ENCODE assay signal across 10 cellular contexts in genomic region chr5:10351199-10351881, GRCh38. TPM values are rescaled to one million over a fixed set of nuclear protein-coding genes. Genes with fewer than 3 reads are reported as not detected.
A peak's percentile ranks its signal among the peaks of the same experiment; 100 is the strongest.
DNase-seq lines count a peak whose midpoint lies in the region; ATAC-seq and TF ChIP-seq lines count a peak whose summit lies in the region.
"Had no signal": no experiment of that assay in that cellular context is flagged by ENCODE, and none has a peak within 500 bp of the region (broad histone marks: within the 10 kb centered on the region; RNA-seq: fewer than 3 reads in every experiment).

No MANE protein-coding gene starts in this region.

- H3K4me3 Mint-ChIP-seq in MCF 10A (ENCODE audit: unreplicated experiment) = peak overlapping the region; percentile 94
- H3K4me3 Mint-ChIP-seq in T-cell = peak overlapping the region in 2 of 3 donors; percentile 4 to 98

- ATAC-seq in T-cell (replicated peaks in 1 of 4) = no peak
- peak; percentile 11 for ATAC-seq in upper lobe of right lung
- no peak for ATAC-seq in HG03565 (IDR thresholded peaks at IDR 0.05; ENCODE audit: unreplicated experiment)

- no peak for TF ChIP-seq CTCF in MCF 10A (IDR thresholded peaks at IDR 0.05; ENCODE audit: unreplicated experiment)
- no peak for TF ChIP-seq CTCF in breast epithelium (IDR thresholded peaks at IDR 0.05)
- no peak for TF ChIP-seq CTCF in upper lobe of right lung (IDR thresholded peaks at IDR 0.05)

- H3K4me1 ChIP-seq in breast epithelium = no peaks in the 10 kb centered on the region
- peaks cover 14% of the 10 kb centered on the region for H3K4me1 ChIP-seq in upper lobe of right lung

- DNase-seq in MCF 10A (ENCODE audit: unreplicated experiment) (peak; percentile 74), breast epithelium (ENCODE audit: low spot score in 2 of 2) (no peak), T-cell (no peak), foreskin melanocyte (peak; percentile 44), upper lobe of right lung (no peak), inferior parietal cortex (ENCODE audit: extremely low spot score) (no peak), SHP77 (lab: John Stamatoyannopoulos, UW) (no peak)
- DNase-seq: Karpas-422 had no signal

- H3K27me3 Mint-ChIP-seq in MCF 10A (ENCODE audit: insufficient read depth, unreplicated experiment) (no peaks in the 10 kb centered on the region), T-cell (no peaks in the 10 kb centered on the region)

- H3K27me3 ChIP-seq in breast epithelium = no peaks in the 10 kb centered on the region
- no peaks in the 10 kb centered on the region for H3K27me3 ChIP-seq in upper lobe of right lung

- POLR2A ChIA-PET in MCF 10A (lab: Yijun Ruan, JAX) = interaction anchor here (0.7 to 5.1 kb wide), 7 partner anchors 14 to 427 kb away, joined by 3 to 226 read pairs (median 5); partner anchors contain the start of gene CMBL
- POLR2A ChIA-PET in T-cell (lab: Charles Lee) = no interaction called here

- H3K9me3 Mint-ChIP-seq in MCF 10A (ENCODE audit: unreplicated experiment) (no peaks in the 10 kb centered on the region), T-cell (no peaks in the 10 kb centered on the region)

- H3K27ac ChIP-seq in breast epithelium = no peak overlapping the region
- H3K27ac ChIP-seq in upper lobe of right lung = peak overlapping the region; percentile 26

- H3K9me3 ChIP-seq in breast epithelium (no peaks in the 10 kb centered on the region), upper lobe of right lung (no peaks in the 10 kb centered on the region)

- H3K36me3 ChIP-seq in breast epithelium (no peaks in the 10 kb centered on the region), upper lobe of right lung (no peaks in the 10 kb centered on the region)

- intact Hi-C loops in MCF 10A (cut with micrococcal nuclease) = no loop called here
- intact Hi-C loops in breast epithelium (cut with DNase I; ENCODE audit: low total_unique reads) = no loop called here
- intact Hi-C loops in upper lobe of right lung (cut with DNase I) = no loop called here

- H3K4me1 Mint-ChIP-seq in MCF 10A (ENCODE audit: insufficient read depth, unreplicated experiment) (peaks cover 12% of the 10 kb centered on the region), T-cell (peaks cover 24 to 28% (median 26%) of the 10 kb centered on the region in 3 donors)

- H3K36me3 Mint-ChIP-seq in MCF 10A (ENCODE audit: insufficient read depth, unreplicated experiment) (peaks cover 7% of the 10 kb centered on the region), T-cell (no peaks in the 10 kb centered on the region)

- TF ChIP-seq POLR2A in breast epithelium (IDR thresholded peaks at IDR 0.05) = no peak

- CTCF ChIA-PET in MCF 10A (lab: Yijun Ruan, JAX) (interaction anchor here (0.7 to 1.8 kb wide), 3 partner anchors 22 to 67 kb away, joined by 3 to 7 read pairs (median 5); partner anchors contain the start of gene CMBL), T-cell (lab: Charles Lee) (interaction anchor here in 1 of 2 donors (0.5 kb wide), 1 partner anchor 276 kb away, joined by 3 read pairs; no protein-coding TSS in a partner anchor)

- BruUV-seq in MCF 10A (replicated peaks; lab: Mats Ljungman, UMichigan) = no TSS peak

- no peak overlapping the region for H3K4me3 ChIP-seq in breast epithelium
- H3K4me3 ChIP-seq in upper lobe of right lung = no peak overlapping the region
- H3K4me3 ChIP-seq: smooth muscle cell had no signal

- H3K27ac Mint-ChIP-seq in MCF 10A (ENCODE audit: low read depth, unreplicated experiment) (peak overlapping the region; percentile 99), T-cell (no peak overlapping the region)

RNA-seq across cellular contexts. Expression of gene MARCHF6, which starts 2.2 kb away (rescaled TPM):
- total RNA-seq in MCF 10A (2022) (118 and 131 TPM in 2 replicates), breast epithelium (100 to 1,000 TPM in 2 of 3 donors, 10 to 100 TPM in 1; 90.8 to 123 (median 121) TPM), T-cell (100 to 1,000 TPM; 146 to 185 (median 167) TPM), upper lobe of right lung (150 TPM)

RNA-seq across cellular contexts. Expression of gene CMBL, which starts 43.6 kb away (rescaled TPM):
- total RNA-seq in MCF 10A (2022) = 17.6 and 24.9 TPM in 2 replicates
- total RNA-seq in breast epithelium = 1 to 10 TPM; 8.2 to 9.4 (median 9.2) TPM
- 1 to 10 TPM in 2 of 5 donors, under 1 TPM in 3; 0.19 to 1.2 (median 0.80) TPM for total RNA-seq in T-cell
- 21.8 TPM for total RNA-seq in upper lobe of right lung

Comparison
In these comparisons a context has a peak if more than half of its experiments do, and no peak if none do; other contexts are left out.
1. DNase-seq: peak in MCF 10A (single experiment) and foreskin melanocyte (single experiment); none in breast epithelium (0 of 2), T-cell (0 of 34), upper lobe of right lung (single experiment), inferior parietal cortex (single experiment) and SHP77 (0 of 2).